ENCODE assay signal across 1 cellular context in the genomic region with DNA sequence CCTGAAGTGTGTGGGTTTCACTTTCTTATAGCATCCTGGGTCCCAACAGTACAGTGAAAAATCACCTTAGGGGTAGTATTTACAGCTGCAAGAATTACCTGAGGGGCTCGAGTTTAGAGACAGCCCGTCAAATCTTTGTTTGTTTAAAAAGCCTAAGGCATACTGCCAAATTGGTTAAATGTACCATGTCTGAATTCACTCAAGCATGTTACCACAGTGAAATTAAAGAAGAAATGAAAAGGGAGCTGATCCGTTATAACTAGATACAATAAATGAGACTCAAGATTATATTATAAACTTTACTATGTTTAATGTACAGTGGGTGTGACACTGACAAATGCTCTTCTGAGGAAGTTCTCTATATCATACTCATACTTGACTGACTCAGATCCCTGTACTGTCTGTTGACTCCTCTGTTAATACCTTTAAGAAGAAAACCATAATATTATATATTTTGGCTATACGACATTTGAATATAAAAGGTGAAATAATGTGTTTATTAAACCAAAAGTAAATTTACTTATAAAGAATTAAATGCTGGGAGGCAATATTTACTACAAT.
TF ChIP-seq lines count a peak whose summit lies in the region.

No MANE protein-coding gene starts in this region.

TF ChIP-seq in GM12878, 131 proteins besides CTCF, POLR2A, EP300 and RAD21 (continued from another document):
- TF ChIP-seq, protein P1, sequence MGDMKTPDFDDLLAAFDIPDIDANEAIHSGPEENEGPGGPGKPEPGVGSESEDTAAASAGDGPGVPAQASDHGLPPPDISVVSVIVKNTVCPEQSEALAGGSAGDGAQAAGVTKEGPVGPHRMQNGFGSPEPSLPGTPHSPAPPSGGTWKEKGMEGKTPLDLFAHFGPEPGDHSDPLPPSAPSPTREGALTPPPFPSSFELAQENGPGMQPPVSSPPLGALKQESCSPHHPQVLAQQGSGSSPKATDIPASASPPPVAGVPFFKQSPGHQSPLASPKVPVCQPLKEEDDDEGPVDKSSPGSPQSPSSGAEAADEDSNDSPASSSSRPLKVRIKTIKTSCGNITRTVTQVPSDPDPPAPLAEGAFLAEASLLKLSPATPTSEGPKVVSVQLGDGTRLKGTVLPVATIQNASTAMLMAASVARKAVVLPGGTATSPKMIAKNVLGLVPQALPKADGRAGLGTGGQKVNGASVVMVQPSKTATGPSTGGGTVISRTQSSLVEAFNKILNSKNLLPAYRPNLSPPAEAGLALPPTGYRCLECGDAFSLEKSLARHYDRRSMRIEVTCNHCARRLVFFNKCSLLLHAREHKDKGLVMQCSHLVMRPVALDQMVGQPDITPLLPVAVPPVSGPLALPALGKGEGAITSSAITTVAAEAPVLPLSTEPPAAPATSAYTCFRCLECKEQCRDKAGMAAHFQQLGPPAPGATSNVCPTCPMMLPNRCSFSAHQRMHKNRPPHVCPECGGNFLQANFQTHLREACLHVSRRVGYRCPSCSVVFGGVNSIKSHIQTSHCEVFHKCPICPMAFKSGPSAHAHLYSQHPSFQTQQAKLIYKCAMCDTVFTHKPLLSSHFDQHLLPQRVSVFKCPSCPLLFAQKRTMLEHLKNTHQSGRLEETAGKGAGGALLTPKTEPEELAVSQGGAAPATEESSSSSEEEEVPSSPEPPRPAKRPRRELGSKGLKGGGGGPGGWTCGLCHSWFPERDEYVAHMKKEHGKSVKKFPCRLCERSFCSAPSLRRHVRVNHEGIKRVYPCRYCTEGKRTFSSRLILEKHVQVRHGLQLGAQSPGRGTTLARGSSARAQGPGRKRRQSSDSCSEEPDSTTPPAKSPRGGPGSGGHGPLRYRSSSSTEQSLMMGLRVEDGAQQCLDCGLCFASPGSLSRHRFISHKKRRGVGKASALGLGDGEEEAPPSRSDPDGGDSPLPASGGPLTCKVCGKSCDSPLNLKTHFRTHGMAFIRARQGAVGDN (IDR thresholded peaks at IDR 0.05): no peak
- no peak for TF ChIP-seq ESRRA (IDR thresholded peaks at IDR 0.05; ENCODE audit: low read length)
- TF ChIP-seq, protein P2, sequence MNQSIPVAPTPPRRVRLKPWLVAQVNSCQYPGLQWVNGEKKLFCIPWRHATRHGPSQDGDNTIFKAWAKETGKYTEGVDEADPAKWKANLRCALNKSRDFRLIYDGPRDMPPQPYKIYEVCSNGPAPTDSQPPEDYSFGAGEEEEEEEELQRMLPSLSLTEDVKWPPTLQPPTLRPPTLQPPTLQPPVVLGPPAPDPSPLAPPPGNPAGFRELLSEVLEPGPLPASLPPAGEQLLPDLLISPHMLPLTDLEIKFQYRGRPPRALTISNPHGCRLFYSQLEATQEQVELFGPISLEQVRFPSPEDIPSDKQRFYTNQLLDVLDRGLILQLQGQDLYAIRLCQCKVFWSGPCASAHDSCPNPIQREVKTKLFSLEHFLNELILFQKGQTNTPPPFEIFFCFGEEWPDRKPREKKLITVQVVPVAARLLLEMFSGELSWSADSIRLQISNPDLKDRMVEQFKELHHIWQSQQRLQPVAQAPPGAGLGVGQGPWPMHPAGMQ (IDR thresholded peaks at IDR 0.05; ENCODE audit: borderline replicate concordance): no peak
- no peak for TF ChIP-seq MXI1 (IDR thresholded peaks at IDR 0.05; ENCODE audit: low read depth, low read length)
- no peak for TF ChIP-seq CHD1 (IDR thresholded peaks at IDR 0.05; ENCODE audit: low read depth, low read length)
- no peak for TF ChIP-seq TCF3 (IDR thresholded peaks at IDR 0.05; ENCODE audit: borderline replicate concordance, insufficient read depth, low read depth, low read length)
- no peak for TF ChIP-seq ZNF207 (IDR thresholded peaks at IDR 0.05; ENCODE audit: borderline replicate concordance)
- no peak for TF ChIP-seq NFXL1 (IDR thresholded peaks at IDR 0.05; ENCODE audit: borderline replicate concordance)
- TF ChIP-seq YY1 (IDR thresholded peaks at IDR 0.05; ENCODE audit: low read depth, low read length): no peak
- no peak for TF ChIP-seq ETV6 (conservative IDR thresholded peaks at IDR 0.05 in 1 of 2, IDR thresholded peaks at IDR 0.05 in 1 of 2; ENCODE audit: borderline replicate concordance in 1 of 2, low read depth in 1 of 2)
- TF ChIP-seq, protein P3, sequence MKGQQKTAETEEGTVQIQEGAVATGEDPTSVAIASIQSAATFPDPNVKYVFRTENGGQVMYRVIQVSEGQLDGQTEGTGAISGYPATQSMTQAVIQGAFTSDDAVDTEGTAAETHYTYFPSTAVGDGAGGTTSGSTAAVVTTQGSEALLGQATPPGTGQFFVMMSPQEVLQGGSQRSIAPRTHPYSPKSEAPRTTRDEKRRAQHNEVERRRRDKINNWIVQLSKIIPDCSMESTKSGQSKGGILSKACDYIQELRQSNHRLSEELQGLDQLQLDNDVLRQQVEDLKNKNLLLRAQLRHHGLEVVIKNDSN (IDR thresholded peaks at IDR 0.05; ENCODE audit: borderline replicate concordance, extremely low read length, insufficient read depth, low read depth, low read length): no peak
